In genomic region chr16:56781565-56781964, GRCh38 we compare ENCODE assay signal across 21 cellular contexts. TPM values are rescaled to one million over a fixed set of nuclear protein-coding genes. Genes with fewer than 3 reads are reported as not detected.
DNase-seq lines count a peak whose midpoint lies in the region; TF ChIP-seq lines count a peak whose summit lies in the region.
"Had no signal": no experiment of that assay in that cellular context is flagged by ENCODE, and none has a peak within 500 bp of the region (broad histone marks: within the 10 kb centered on the region; RNA-seq: fewer than 3 reads in every experiment).

No MANE protein-coding gene starts in this region.

- H3K14ac ChIP-seq in H9 (ENCODE audit: insufficient read depth, low read length): no peak overlapping the region

- no peak overlapping the region for H2BK5ac ChIP-seq in H9 (ENCODE audit: insufficient read length, low read length)

- H3K56ac ChIP-seq in H9 (ENCODE audit: insufficient read length, low read depth, low read length): no peak overlapping the region

- H2BK12ac ChIP-seq in H9 (ENCODE audit: insufficient read length, low read depth, low read length): no peak overlapping the region

- H3K4me3 Mint-ChIP-seq in H9 (peak overlapping the region in 1 of 2 experiments; percentile 70; a peak in 3 of 5 replicates), glutamatergic neuron (ENCODE audit: unreplicated experiment) (peak overlapping the region; percentile 64), osteocyte (ENCODE audit: unreplicated experiment) (no peak overlapping the region)
- H3K4me3 Mint-ChIP-seq: activated naive CD8-positive, alpha-beta T cell treated with anti-CD3 and anti-CD28 coated beads for 36 hours; CD14-positive monocyte had no signal

- H2BK20ac ChIP-seq in H9 (ENCODE audit: low read depth, low read length, poor library complexity, severe bottlenecking): no peak overlapping the region

- H3K9me3 ChIP-seq in H9 (ENCODE audit: control insufficient read depth, low read depth, low read length): no peaks in the 10 kb centered on the region
- no peaks in the 10 kb centered on the region for H3K9me3 ChIP-seq in neuron (ENCODE audit: low read length)
- H3K9me3 ChIP-seq: Peyer's patch, testis had no signal

- H3K23me2 ChIP-seq in H9 (ENCODE audit: insufficient read length, low read depth, low read length, poor library complexity, severe bottlenecking): no peaks in the 10 kb centered on the region

- no peak overlapping the region for H2BK120ac ChIP-seq in H9 (ENCODE audit: low read depth, low read length, poor library complexity, severe bottlenecking)

- no peak overlapping the region for H3K27ac ChIP-seq in H9 (ENCODE audit: insufficient read length, low read depth, low read length)
- H3K27ac ChIP-seq: Peyer's patch, SK-N-MC, testis had no signal

- no peaks in the 10 kb centered on the region for H3K36me3 ChIP-seq in neuron (ENCODE audit: insufficient read depth, low read length)
- H3K36me3 ChIP-seq: Peyer's patch had no signal

- H3K4me1 Mint-ChIP-seq in H9 (peaks cover 51 to 67% of the 10 kb centered on the region in 2 experiments), glutamatergic neuron (ENCODE audit: low read depth, unreplicated experiment) (peaks cover 59% of the 10 kb centered on the region), osteocyte (ENCODE audit: unreplicated experiment) (peaks cover 7% of the 10 kb centered on the region)

- peak overlapping the region; percentile 30 for H3K4me3 ChIP-seq in neuron (ENCODE audit: low read length)
- H3K4me3 ChIP-seq: Peyer's patch, SK-N-MC, testis had no signal

- no peak for TF ChIP-seq CTCF in H9 (conservative IDR thresholded peaks at IDR 0.05)
- TF ChIP-seq CTCF in glutamatergic neuron (IDR thresholded peaks at IDR 0.05; ENCODE audit: partially characterized antibody, unreplicated experiment): no peak
- no peak for TF ChIP-seq CTCF in osteocyte (IDR thresholded peaks at IDR 0.05)

- H3K27ac Mint-ChIP-seq in H9 (peak overlapping the region; percentile 74 to 82 (median 80); a peak in 3 of 7 replicates), glutamatergic neuron (ENCODE audit: unreplicated experiment) (peak overlapping the region; percentile 69), osteocyte (ENCODE audit: unreplicated experiment) (no peak overlapping the region)
- H3K27ac Mint-ChIP-seq: activated naive CD8-positive, alpha-beta T cell treated with anti-CD3 and anti-CD28 coated beads for 36 hours; CD14-positive monocyte had no signal

- no peak overlapping the region for H2BK15ac ChIP-seq in H9 (ENCODE audit: low read depth, low read length)

- no peaks in the 10 kb centered on the region for H4K20me1 ChIP-seq in H9 (ENCODE audit: control insufficient read depth, insufficient read depth, insufficient read length)

- H3K27me3 Mint-ChIP-seq in H9 (ENCODE audit: low read depth): no peaks in the 10 kb centered on the region
- no peaks in the 10 kb centered on the region for H3K27me3 Mint-ChIP-seq in glutamatergic neuron (ENCODE audit: unreplicated experiment)
- no peaks in the 10 kb centered on the region for H3K27me3 Mint-ChIP-seq in osteocyte (ENCODE audit: unreplicated experiment)
- H3K27me3 Mint-ChIP-seq: activated naive CD8-positive, alpha-beta T cell treated with anti-CD3 and anti-CD28 coated beads for 36 hours had no signal

- H3K23ac ChIP-seq in H9 (ENCODE audit: insufficient read length, low read depth, low read length): no peak overlapping the region

- H3K4me1 ChIP-seq in H9 (ENCODE audit: insufficient read depth, low read length) (peaks cover 21% of the 10 kb centered on the region), neuron (ENCODE audit: insufficient read depth, low read length) (peaks cover 30% of the 10 kb centered on the region)
- H3K4me1 ChIP-seq: Peyer's patch had no signal

- DNase-seq in H9 (no peak), SK-N-DZ (ENCODE audit: low spot score) (peak; percentile 11), glutamatergic neuron (no peak), osteocyte (ENCODE audit: extremely low spot score, unreplicated experiment) (no peak), mucosa of gallbladder (ENCODE audit: low spot score) (no peak), mesenteric fat pad (ENCODE audit: low spot score) (no peak), activated T-cell treated with anti-CD3 and anti-CD28 coated beads for 4 hours (no peak)
- DNase-seq: activated CD8-positive, alpha-beta memory T cell treated with anti-CD3 and anti-CD28 coated beads for 24 hours; activated naive CD8-positive, alpha-beta T cell treated with anti-CD3 and anti-CD28 coated beads for 36 hours; cortex of kidney; DMS53; hippocampal formation; Kasumi-1; kidney; nucleus accumbens; Peyer's patch; right cardiac atrium; testis had no signal

- H3K9me3 Mint-ChIP-seq in H9 (no peaks in the 10 kb centered on the region), glutamatergic neuron (ENCODE audit: unreplicated experiment) (no peaks in the 10 kb centered on the region), osteocyte (ENCODE audit: unreplicated experiment) (no peaks in the 10 kb centered on the region)
- H3K9me3 Mint-ChIP-seq: activated naive CD8-positive, alpha-beta T cell treated with anti-CD3 and anti-CD28 coated beads for 36 hours; CD14-positive monocyte had no signal

- no peaks in the 10 kb centered on the region; the same call in 1 of the 2 replicates for H3K79me2 ChIP-seq in H9 (ENCODE audit: insufficient read depth, low read length)

- H4K8ac ChIP-seq in H9 (replicated peaks; ENCODE audit: insufficient read length, low read depth, low read length): no peak overlapping the region

- H3K9ac ChIP-seq in H9 (ENCODE audit: extremely low read depth, insufficient read length, low read length): no peak overlapping the region

- no peak overlapping the region for H2AK5ac ChIP-seq in H9 (ENCODE audit: insufficient read length, low read length)

- H3K27me3 ChIP-seq in H9 (ENCODE audit: insufficient read depth, low read length): no peaks in the 10 kb centered on the region
- H3K27me3 ChIP-seq in neuron (ENCODE audit: insufficient read depth, low read length): no peaks in the 10 kb centered on the region
- H3K27me3 ChIP-seq: Peyer's patch, testis had no signal

- H2AFZ ChIP-seq in H9 (ENCODE audit: low read length) (no peak overlapping the region), neuron (ENCODE audit: low read depth, low read length) (peak overlapping the region; percentile 39)

- no peak overlapping the region for H3T11ph ChIP-seq in H9 (ENCODE audit: low read length)

- no peak overlapping the region for H3K4ac ChIP-seq in H9 (ENCODE audit: low read depth, low read length)

- no peaks in the 10 kb centered on the region for H3K36me3 Mint-ChIP-seq in H9 (ENCODE audit: insufficient read depth in 1 of 3, low read depth in 3 of 3)
- H3K36me3 Mint-ChIP-seq in glutamatergic neuron (ENCODE audit: unreplicated experiment): no peaks in the 10 kb centered on the region
- H3K36me3 Mint-ChIP-seq in osteocyte (ENCODE audit: unreplicated experiment): peaks cover 6% of the 10 kb centered on the region
- H3K36me3 Mint-ChIP-seq: activated naive CD8-positive, alpha-beta T cell treated with anti-CD3 and anti-CD28 coated beads for 36 hours had no signal

- H4K91ac ChIP-seq in H9 (ENCODE audit: insufficient read length, low read depth, low read length): no peak overlapping the region

- H3K4me2 ChIP-seq in H9 (ENCODE audit: insufficient read depth, insufficient read length, low read length): peak overlapping the region; percentile 9

- no peak overlapping the region for H3K18ac ChIP-seq in H9 (ENCODE audit: insufficient read length, low read depth, low read length)

- H3K79me1 ChIP-seq in H9 (ENCODE audit: insufficient read depth, low read depth, low read length, poor library complexity, severe bottlenecking): no peaks in the 10 kb centered on the region

- H4K5ac ChIP-seq in H9 (ENCODE audit: insufficient read length, low read depth, low read length): no peak overlapping the region

- no CpG with 5 or more reads among the region's 6 CpGs for WGBS in H9 (ENCODE audit: extremely low coverage, insufficient read length, low lambda C conversion rate)

RNA-seq across cellular contexts. Expression of gene NUP93, which starts 51.6 kb away (rescaled TPM):
- total RNA-seq in H9 (2021) (165 and 167 TPM in 2 replicates), glutamatergic neuron (ENCODE audit: unreplicated experiment) (84.1 TPM), osteocyte (81.7 and 85.1 TPM in 2 replicates), mucosa of gallbladder (26.4 TPM), mesenteric fat pad (52.7 TPM)
- 105 and 106 TPM in 2 replicates for polyA plus RNA-seq in SK-N-DZ (2014; cell fraction: cytosol; rRNA removed)
- polyA plus RNA-seq in SK-N-DZ (2014; cell fraction: nucleus; rRNA removed): 100 and 125 TPM in 2 replicates
